In genomic region chr1:84377480-84378095, GRCh38 we compare ENCODE assay signal across 17 cellular contexts. TPM values are rescaled to one million over a fixed set of nuclear protein-coding genes. Genes with fewer than 3 reads are reported as not detected.
DNase-seq lines count a peak whose midpoint lies in the region; ATAC-seq, FAIRE-seq and TF ChIP-seq lines count a peak whose summit lies in the region.
"Had no signal": no experiment of that assay in that cellular context is flagged by ENCODE, and none has a peak within 500 bp of the region (broad histone marks: within the 10 kb centered on the region; RNA-seq: fewer than 3 reads in every experiment).

No MANE protein-coding gene starts in this region.

- DNase-seq in AG10803 (ENCODE audit: low read depth) = peak; percentile 64
- DNase-seq in NCI-H226 = peak; percentile 79
- DNase-seq in bronchial epithelial cell (ENCODE audit: low read depth) = peak; percentile 62
- DNase-seq in kidney tubule cell (ENCODE audit: low spot score) = peak; percentile 54
- DNase-seq in urothelium cell line (ENCODE audit: low spot score) = no peak
- DNase-seq in GM19238 (ENCODE audit: insufficient read length, low spot score) = no peak
- no peak for DNase-seq in stomach
- DNase-seq: activated CD4-positive, alpha-beta T cell treated with anti-CD3 and anti-CD28 coated beads for 1 hour; CD4-positive, CD25-positive, alpha-beta regulatory T cell; H9; hippocampal formation; SHP77 treated with DMSO at 0.1 percent for 48 hours had no signal

- H3K27me3 ChIP-seq in bronchial epithelial cell (ENCODE audit: control insufficient read depth, insufficient read depth, low read length) = no peaks in the 10 kb centered on the region
- H3K27me3 ChIP-seq in stomach = no peaks in the 10 kb centered on the region

- intact Hi-C loops in stomach (cut with DNase I; ENCODE audit: low total_unique reads) = no loop called here

- TF ChIP-seq EP300 in stomach (IDR thresholded peaks at IDR 0.05) = no peak

- no peak for TF ChIP-seq POLR2A in stomach (IDR thresholded peaks at IDR 0.05)

- no peak for ATAC-seq in GM18870 (IDR thresholded peaks at IDR 0.05; ENCODE audit: unreplicated experiment)

- H3K36me3 ChIP-seq in bronchial epithelial cell (ENCODE audit: control insufficient read depth, insufficient read depth, low read length) (no peaks in the 10 kb centered on the region), stomach (no peaks in the 10 kb centered on the region)

- H3K9me3 ChIP-seq in stomach = no peaks in the 10 kb centered on the region

- WGBS in stomach, 5 donors = 15 to 31% (median 23%) methylated on average over 3 of the region's 3 CpGs

- FAIRE-seq in bronchial epithelial cell (lab: Jason Lieb, UNC) = peak; percentile 7
- FAIRE-seq in urothelium cell line (lab: Jason Lieb, UNC) = no peak

- no peak overlapping the region for H3K27ac ChIP-seq in stomach
- H3K27ac ChIP-seq: coronary artery had no signal

- peaks cover 0 to 10% (median 4%) of the 10 kb centered on the region in 4 donors for H3K4me1 ChIP-seq in stomach

- no peak overlapping the region for H3K4me3 ChIP-seq in AG10803 (ENCODE audit: low read length)
- no peak overlapping the region for H3K4me3 ChIP-seq in bronchial epithelial cell (ENCODE audit: low read depth, low read length)
- no peak overlapping the region for H3K4me3 ChIP-seq in stomach
- H3K4me3 ChIP-seq: coronary artery had no signal

- no peak for TF ChIP-seq CTCF in AG10803 (conservative IDR thresholded peaks at IDR 0.05; ENCODE audit: low read length)
- no peak for TF ChIP-seq CTCF in bronchial epithelial cell (IDR thresholded peaks at IDR 0.05; ENCODE audit: insufficient read depth, low read length, severe bottlenecking)
- no peak for TF ChIP-seq CTCF in stomach (IDR thresholded peaks at IDR 0.05)

RNA-seq across cellular contexts. Expression of gene DNASE2B, which starts 20.7 kb away (rescaled TPM):
- total RNA-seq in bronchial epithelial cell = not detected in 2 replicates
- not detected for total RNA-seq in stomach
- under 1 TPM; 0.20 to 0.92 (median 0.25) TPM for polyA plus RNA-seq in stomach
- total RNA-seq: activated T-helper 2 cell treated with anti-CD3 and anti-CD28 coated beads, Interferon-gamma antibody, Interleukin-2, Interleukin-4, amounts not matched to agents 10 μg/mL and 5 μg/mL and 100 μg/mL, durations not matched to agents 14 hours and 24 hours and 36 hours; CD4-positive, CD25-positive, alpha-beta regulatory T cell; H9; pulmonary artery endothelial cell; urinary bladder had no signal
- polyA plus RNA-seq: CD4-positive, CD25-positive, alpha-beta regulatory T cell; urinary bladder had no signal

Comparison
In these comparisons a context has a peak if more than half of its experiments do, and no peak if none do; other contexts are left out.
1. DNase-seq: peak in AG10803 (single experiment), NCI-H226 (single experiment), bronchial epithelial cell (single experiment) and kidney tubule cell (single experiment); none in urothelium cell line (single experiment), GM19238 (single experiment) and stomach (single experiment).